In genomic region chr17:73444021-73444420, GRCh38 we compare ENCODE assay signal across 23 cellular contexts.
"Had no signal": no experiment of that assay in that cellular context is flagged by ENCODE, and none has a peak within 500 bp of the region (broad histone marks: within the 10 kb centered on the region; RNA-seq: fewer than 3 reads in every experiment).

No MANE protein-coding gene starts in this region.

- H3K27ac ChIP-seq: colonic mucosa, coronary artery, dorsolateral prefrontal cortex, epithelial cell of prostate, esophagus muscularis mucosa, esophagus squamous epithelium, foreskin keratinocyte, gastrocnemius medialis, gastroesophageal sphincter, heart left ventricle had no signal

- H3K36me3 ChIP-seq: colonic mucosa, esophagus muscularis mucosa, esophagus squamous epithelium, gastrocnemius medialis, gastroesophageal sphincter, heart left ventricle had no signal

- H3K4me3 ChIP-seq: colonic mucosa, coronary artery, dorsolateral prefrontal cortex, esophagus muscularis mucosa, esophagus squamous epithelium, gastrocnemius medialis, gastroesophageal sphincter, heart left ventricle had no signal

- ATAC-seq: effector memory CD8-positive, alpha-beta T cell; esophagus mucosa; foreskin keratinocyte; gastrocnemius medialis; gastroesophageal sphincter; heart left ventricle had no signal

- H3K9me3 ChIP-seq: colonic mucosa, esophagus squamous epithelium, gastrocnemius medialis had no signal

- H3K4me1 ChIP-seq: colonic mucosa, esophagus muscularis mucosa, esophagus squamous epithelium, foreskin keratinocyte, gastrocnemius medialis, gastroesophageal sphincter, heart left ventricle had no signal

- DNase-seq: colonic mucosa; cortex of kidney; dermis blood vessel endothelial cell; dorsolateral prefrontal cortex; effector CD4-positive, alpha-beta T cell; effector CD8-positive, alpha-beta T cell; effector memory CD4-positive, alpha-beta T cell; effector memory CD8-positive, alpha-beta T cell; endodermal cell; erythroblast; esophagus squamous epithelium; foreskin fibroblast; foreskin keratinocyte; foreskin melanocyte; gastrocnemius medialis; glutamatergic neuron; head of caudate nucleus; heart left ventricle had no signal

- H3K27me3 ChIP-seq: colonic mucosa, dorsolateral prefrontal cortex, esophagus squamous epithelium, foreskin keratinocyte, gastrocnemius medialis, gastroesophageal sphincter, heart left ventricle had no signal
